Comparison of ENCODE assay signal across 1 cellular context in genomic region chr11:88303037-88303436, GRCh38.
A peak's percentile ranks its signal among the peaks of the same experiment; 100 is the strongest.
TF ChIP-seq lines count a peak whose summit lies in the region.

No MANE protein-coding gene starts in this region.

TF ChIP-seq in GM12878, 131 proteins besides CTCF, POLR2A, EP300 and RAD21 (continued from another document):
- TF ChIP-seq ZNF687 (IDR thresholded peaks at IDR 0.05) (peak; percentile 34; the same call in 1 of the 2 replicates), HDGF (IDR thresholded peaks at IDR 0.05) (no peak), IKZF1 (conservative IDR thresholded peaks at IDR 0.05) (0 out of 2 replicates have a peak, but pooled peaks have one; percentile 22), NFIC (IDR thresholded peaks at IDR 0.05; ENCODE audit: low read depth, low read length) (0 out of 2 replicates have a peak, but pooled peaks have one; percentile 52), RUNX3 (IDR thresholded peaks at IDR 0.05; ENCODE audit: low read length) (peak; percentile 71; the same call in 1 of the 2 replicates), SMARCA5 (IDR thresholded peaks at IDR 0.05) (no peak)
- TF ChIP-seq, protein P1, sequence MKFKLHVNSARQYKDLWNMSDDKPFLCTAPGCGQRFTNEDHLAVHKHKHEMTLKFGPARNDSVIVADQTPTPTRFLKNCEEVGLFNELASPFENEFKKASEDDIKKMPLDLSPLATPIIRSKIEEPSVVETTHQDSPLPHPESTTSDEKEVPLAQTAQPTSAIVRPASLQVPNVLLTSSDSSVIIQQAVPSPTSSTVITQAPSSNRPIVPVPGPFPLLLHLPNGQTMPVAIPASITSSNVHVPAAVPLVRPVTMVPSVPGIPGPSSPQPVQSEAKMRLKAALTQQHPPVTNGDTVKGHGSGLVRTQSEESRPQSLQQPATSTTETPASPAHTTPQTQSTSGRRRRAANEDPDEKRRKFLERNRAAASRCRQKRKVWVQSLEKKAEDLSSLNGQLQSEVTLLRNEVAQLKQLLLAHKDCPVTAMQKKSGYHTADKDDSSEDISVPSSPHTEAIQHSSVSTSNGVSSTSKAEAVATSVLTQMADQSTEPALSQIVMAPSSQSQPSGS (IDR thresholded peaks at IDR 0.05; ENCODE audit: low read length) = peak; percentile 38; the same call in 1 of the 2 replicates
